Comparison of ENCODE assay signal across 21 cellular contexts in genomic region chr19:2927032-2927430, GRCh38. TPM values are rescaled to one million over a fixed set of nuclear protein-coding genes. Genes with fewer than 3 reads are reported as not detected.
A peak's percentile ranks its signal among the peaks of the same experiment; 100 is the strongest.
DNase-seq lines count a peak whose midpoint lies in the region; ATAC-seq and TF ChIP-seq lines count a peak whose summit lies in the region.
"Had no signal": no experiment of that assay in that cellular context is flagged by ENCODE, and none has a peak within 500 bp of the region (broad histone marks: within the 10 kb centered on the region; RNA-seq: fewer than 3 reads in every experiment).

No MANE protein-coding gene starts in this region.

- POLR2A ChIA-PET in RWPE1 (lab: Yijun Ruan, JAX; ENCODE audit: low non-redundant PET): no interaction called here
- POLR2A ChIA-PET in activated CD8-positive, alpha-beta T cell treated with anti-CD3 and anti-CD28 coated beads for 36 hours (lab: Charles Lee): no interaction called here

- no peaks in the 10 kb centered on the region for H3K4me1 Mint-ChIP-seq in activated CD8-positive, alpha-beta T cell treated with anti-CD3 and anti-CD28 coated beads for 36 hours (ENCODE audit: low read depth)
- H3K4me1 Mint-ChIP-seq: B cell had no signal

- WGBS in testis, 2 donors: 70 to 85% methylated on average over 17 to 18 of the region's 18 CpGs

- DNase-seq in RWPE1 (ENCODE audit: low spot score): no peak
- DNase-seq in mesenteric fat pad (ENCODE audit: low spot score): peak; percentile 59
- no peak for DNase-seq in testis
- DNase-seq in activated CD8-positive, alpha-beta T cell treated with anti-CD3 and anti-CD28 coated beads for 36 hours: no peak
- DNase-seq in activated effector memory CD4-positive, alpha-beta T cell treated with Interleukin-2 at 50 U/mL for 16 hours: no peak
- no peak for DNase-seq in hippocampal formation (lab: John Stamatoyannopoulos, UW)
- DNase-seq: AML-193; Caco-2; Calu3; CD4-positive, alpha-beta T cell; CD8-positive, alpha-beta T cell; DMS79 treated with DMSO at 0.1 percent for 48 hours; GF-D8 had no signal

- peak; percentile 26 for ATAC-seq in esophagus mucosa
- no peak for ATAC-seq in activated CD8-positive, alpha-beta T cell treated with anti-CD3 and anti-CD28 coated beads for 36 hours
- ATAC-seq: A549; CD8-positive, alpha-beta T cell; GM12878 had no signal

- no peak for TF ChIP-seq CTCF in RWPE1 (conservative IDR thresholded peaks at IDR 0.05; ENCODE audit: low read depth)
- no peak for TF ChIP-seq CTCF in testis (IDR thresholded peaks at IDR 0.05)
- no peak for TF ChIP-seq CTCF in activated CD8-positive, alpha-beta T cell treated with anti-CD3 and anti-CD28 coated beads for 36 hours (IDR thresholded peaks at IDR 0.05)

- H3K27me3 ChIP-seq in testis: no peaks in the 10 kb centered on the region

- no peak overlapping the region for H3K4me3 Mint-ChIP-seq in activated CD8-positive, alpha-beta T cell treated with anti-CD3 and anti-CD28 coated beads for 36 hours
- H3K4me3 Mint-ChIP-seq: B cell; CD4-positive, alpha-beta T cell; CD8-positive, alpha-beta T cell had no signal

- H3K27ac ChIP-seq in RWPE1 (peak overlapping the region; percentile 6; the same call in 1 of the 2 replicates), testis (no peak overlapping the region)
- H3K27ac ChIP-seq: 22Rv1, A549, C4-2B had no signal

- H3K36me3 ChIP-seq in testis (ENCODE audit: low read depth, missing control alignments): no peaks in the 10 kb centered on the region

- no peaks in the 10 kb centered on the region for H3K4me1 ChIP-seq in testis
- H3K4me1 ChIP-seq: A549, Caco-2 had no signal

- peak overlapping the region; percentile 39 to 41 for H3K4me3 ChIP-seq in testis
- H3K4me3 ChIP-seq: A549, GM12878 had no signal

- TF ChIP-seq POLR2A in testis (IDR thresholded peaks at IDR 0.05): no peak

- no peak overlapping the region for H3K27ac Mint-ChIP-seq in activated CD8-positive, alpha-beta T cell treated with anti-CD3 and anti-CD28 coated beads for 36 hours
- H3K27ac Mint-ChIP-seq: B cell; CD4-positive, alpha-beta T cell; CD8-positive, alpha-beta T cell had no signal

- peaks cover 12% of the 10 kb centered on the region for H3K36me3 Mint-ChIP-seq in activated CD8-positive, alpha-beta T cell treated with anti-CD3 and anti-CD28 coated beads for 36 hours (ENCODE audit: low read depth)

- H3K9me3 ChIP-seq in testis: no peaks in the 10 kb centered on the region
- H3K9me3 ChIP-seq: Caco-2 had no signal

- CTCF ChIA-PET in RWPE1 (lab: Yijun Ruan, JAX): no interaction called here
- CTCF ChIA-PET in activated CD8-positive, alpha-beta T cell treated with anti-CD3 and anti-CD28 coated beads for 36 hours (lab: Charles Lee): no interaction called here

- H3K27me3 Mint-ChIP-seq in activated CD8-positive, alpha-beta T cell treated with anti-CD3 and anti-CD28 coated beads for 36 hours: no peaks in the 10 kb centered on the region
- H3K27me3 Mint-ChIP-seq: B cell; CD4-positive, alpha-beta T cell had no signal

- intact Hi-C loops in testis (cut with DNase I; ENCODE audit: low total_unique reads): no loop called here
- intact Hi-C loops in activated CD8-positive, alpha-beta T cell treated with anti-CD3 and anti-CD28 coated beads for 36 hours (cut with micrococcal nuclease): no loop called here

- peaks cover 9% of the 10 kb centered on the region for H3K9me3 Mint-ChIP-seq in activated CD8-positive, alpha-beta T cell treated with anti-CD3 and anti-CD28 coated beads for 36 hours

RNA-seq across cellular contexts. Expression of gene ZNF77, which starts 17.7 kb away (rescaled TPM):
- total RNA-seq in esophagus mucosa: 2.4 TPM
- 3.1 TPM for total RNA-seq in mesenteric fat pad
- total RNA-seq in testis: 10 to 100 TPM in 1 of 2 donors, 1 to 10 TPM in 1; 4.8 to 10.7 TPM
- polyA plus RNA-seq in testis (ENCODE audit: insufficient read depth, low read depth, low replicate concordance): 5.6 TPM
- 1 to 10 TPM; 2.6 to 2.8 TPM for total RNA-seq in activated CD8-positive, alpha-beta T cell treated with anti-CD3 and anti-CD28 coated beads for 36 hours

RNA-seq across cellular contexts. Expression of gene ZNF57, which starts 26.3 kb away (rescaled TPM):
- total RNA-seq in esophagus mucosa (4.7 TPM), mesenteric fat pad (1.6 TPM), testis (10 to 100 TPM; 21.9 to 27.0 TPM)
- polyA plus RNA-seq in testis (ENCODE audit: insufficient read depth, low read depth, low replicate concordance): 26.4 TPM
- total RNA-seq in activated CD8-positive, alpha-beta T cell treated with anti-CD3 and anti-CD28 coated beads for 36 hours: 1 to 10 TPM; 5.0 to 5.1 TPM

RNA-seq across cellular contexts. Expression of gene TLE6, which starts 50.3 kb away (rescaled TPM):
- total RNA-seq in esophagus mucosa (0.40 TPM), mesenteric fat pad (0.93 TPM), testis (10 to 100 TPM in 1 of 2 donors, 1 to 10 TPM in 1; 9.1 to 12.5 TPM)
- polyA plus RNA-seq in testis (ENCODE audit: insufficient read depth, low read depth, low replicate concordance): 8.1 TPM
- 1 to 10 TPM; 3.5 to 5.1 TPM for total RNA-seq in activated CD8-positive, alpha-beta T cell treated with anti-CD3 and anti-CD28 coated beads for 36 hours
- total RNA-seq: CD4-positive, alpha-beta T cell; CD8-positive, alpha-beta T cell had no signal

RNA-seq across cellular contexts. Expression of gene ZNF556, which starts 59.9 kb away (rescaled TPM):
- total RNA-seq in esophagus mucosa: 0.60 TPM
- total RNA-seq in mesenteric fat pad: not detected
- 1 to 10 TPM; 2.3 to 2.4 TPM for total RNA-seq in testis
- 1.9 TPM for polyA plus RNA-seq in testis (ENCODE audit: insufficient read depth, low read depth, low replicate concordance)
- total RNA-seq in activated CD8-positive, alpha-beta T cell treated with anti-CD3 and anti-CD28 coated beads for 36 hours: not detected
- total RNA-seq: A172; B cell; Calu3; CD4-positive, alpha-beta T cell; CD8-positive, alpha-beta T cell; GM12878 had no signal
- polyA plus RNA-seq: A549, BJ, GM12878 had no signal
